ENCODE assay signal across 10 cellular contexts in the genomic region with DNA sequence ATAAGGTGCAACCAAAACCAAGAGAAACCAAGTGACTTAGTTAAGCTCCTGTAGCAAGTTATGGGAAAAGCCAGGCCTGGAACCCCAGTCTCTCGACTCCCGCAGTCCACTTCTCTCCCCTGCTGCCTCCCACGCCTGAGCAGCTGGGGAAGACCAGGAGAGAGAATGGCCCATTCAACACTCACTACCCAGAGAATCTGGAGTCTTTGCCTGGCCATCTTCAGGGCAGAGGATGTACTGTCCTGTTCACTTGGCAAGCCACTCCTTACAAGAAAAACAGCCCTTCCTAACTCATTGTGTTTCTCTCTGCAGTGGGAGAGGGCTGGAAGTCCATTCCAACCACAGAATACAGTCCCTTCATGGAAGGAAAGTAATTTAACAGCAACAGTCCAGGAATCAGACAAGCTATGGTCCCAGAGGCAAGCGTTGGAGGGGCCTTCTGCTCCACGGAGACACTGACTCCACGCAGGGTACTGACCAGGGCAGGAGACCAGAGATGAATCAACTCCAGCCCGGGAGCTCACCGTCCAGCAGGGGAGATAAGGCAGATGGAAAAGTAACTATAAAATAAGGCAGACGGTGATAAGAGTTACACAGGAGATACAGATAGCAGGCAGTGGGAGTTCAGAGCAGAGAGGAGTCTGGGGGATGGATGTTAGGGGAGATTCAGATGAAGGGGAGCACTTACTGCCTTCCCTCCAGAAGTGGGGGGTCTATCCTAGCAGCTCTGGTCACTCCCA. TPM values are rescaled to one million over a fixed set of nuclear protein-coding genes. Genes with fewer than 3 reads are reported as not detected.
A peak's percentile ranks its signal among the peaks of the same experiment; 100 is the strongest.
DNase-seq lines count a peak whose midpoint lies in the region; ATAC-seq, FAIRE-seq and TF ChIP-seq lines count a peak whose summit lies in the region.
"Had no signal": no experiment of that assay in that cellular context is flagged by ENCODE, and none has a peak within 500 bp of the region (broad histone marks: within the 10 kb centered on the region; RNA-seq: fewer than 3 reads in every experiment).

No MANE protein-coding gene starts in this region.

- peaks cover 46% of the 10 kb centered on the region for H3K4me1 Mint-ChIP-seq in activated naive CD4-positive, alpha-beta T cell treated with anti-CD3 and anti-CD28 coated beads, Interleukin-2, amount 10 ng/mL, durations not matched to agents 7 days and 5 days

- H3K4me3 ChIP-seq in mucosa of descending colon, result no peak overlapping the region
- H3K4me3 ChIP-seq in uterus, result peak overlapping the region in 1 of 2 donors; percentile 92
- H3K4me3 ChIP-seq in small intestine (ENCODE audit: low read depth in 1 of 2, low read length in 2 of 2), result peak overlapping the region in 1 of 2 donors; percentile 80

- no peak for TF ChIP-seq POLR2A in uterus (IDR thresholded peaks at IDR 0.05)

- no peaks in the 10 kb centered on the region for H3K4me1 ChIP-seq in mucosa of descending colon (ENCODE audit: low read depth)
- H3K4me1 ChIP-seq in uterus, result no peaks in the 10 kb centered on the region
- H3K4me1 ChIP-seq in small intestine (ENCODE audit: control insufficient read depth in 2 of 2, insufficient read depth in 1 of 2, low read depth in 1 of 2, low read length in 1 of 2), result peaks cover 2 to 4% of the 10 kb centered on the region in 2 donors

- H3K9me3 Mint-ChIP-seq in activated naive CD4-positive, alpha-beta T cell treated with anti-CD3 and anti-CD28 coated beads, Interleukin-2, amount 10 ng/mL, durations not matched to agents 7 days and 5 days, result no peaks in the 10 kb centered on the region

- H3K27ac Mint-ChIP-seq in activated naive CD4-positive, alpha-beta T cell treated with anti-CD3 and anti-CD28 coated beads, Interleukin-2, amount 10 ng/mL, durations not matched to agents 7 days and 5 days, result no peak overlapping the region

- H3K27me3 Mint-ChIP-seq in activated naive CD4-positive, alpha-beta T cell treated with anti-CD3 and anti-CD28 coated beads, Interleukin-2, amount 10 ng/mL, durations not matched to agents 7 days and 5 days, result peaks cover 15% of the 10 kb centered on the region

- H3K9me3 ChIP-seq in mucosa of descending colon (no peaks in the 10 kb centered on the region), uterus (no peaks in the 10 kb centered on the region), small intestine (ENCODE audit: control insufficient read depth, low read depth) (no peaks in the 10 kb centered on the region)

- no peak for DNase-seq in activated naive CD4-positive, alpha-beta T cell treated with anti-CD3 and anti-CD28 coated beads, Interleukin-2, amount 10 ng/mL, durations not matched to agents 7 days and 5 days
- no peak for DNase-seq in activated naive CD4-positive, alpha-beta T cell treated with Interleukin-2 at 50 U/mL for 16 hours
- DNase-seq in cerebellum (ENCODE audit: low spot score), result peak; percentile 17
- no peak for DNase-seq in mucosa of descending colon
- DNase-seq in uterus, result no peak
- no peak for DNase-seq in small intestine
- no peak for DNase-seq in activated CD4-positive, CD25-positive, alpha-beta regulatory T cell treated with anti-CD3 and anti-CD28 coated beads, Interleukin-2, amount 50 U/mL, for 72 hours
- DNase-seq: COR-L47, SIG-M5 had no signal

- H3K36me3 ChIP-seq in mucosa of descending colon (ENCODE audit: low read depth) (no peaks in the 10 kb centered on the region), uterus (no peaks in the 10 kb centered on the region), small intestine (ENCODE audit: control insufficient read depth in 2 of 2, insufficient read depth in 2 of 2, low read length in 2 of 2) (no peaks in the 10 kb centered on the region)

- intact Hi-C loops in mucosa of descending colon (cut with DNase I, micrococcal nuclease), result loop anchor here in 1 of 2 donors (5.0 to 10.0 kb wide), 2 partner anchors 102 to 164 kb away; a partner anchor contains a TSS
- intact Hi-C loops in uterus (cut with DNase I; ENCODE audit: low total_unique reads), result no loop called here

- H3K4me3 Mint-ChIP-seq in activated naive CD4-positive, alpha-beta T cell treated with anti-CD3 and anti-CD28 coated beads, Interleukin-2, amount 10 ng/mL, durations not matched to agents 7 days and 5 days, result peak overlapping the region; percentile 84

- peaks cover 35% of the 10 kb centered on the region for H3K36me3 Mint-ChIP-seq in activated naive CD4-positive, alpha-beta T cell treated with anti-CD3 and anti-CD28 coated beads, Interleukin-2, amount 10 ng/mL, durations not matched to agents 7 days and 5 days

- CTCF ChIA-PET in activated naive CD4-positive, alpha-beta T cell treated with anti-CD3 and anti-CD28 coated beads, Interleukin-2, amount 10 ng/mL, durations not matched to agents 7 days and 5 days (lab: Charles Lee), result interaction anchor here (1.0 to 2.5 kb wide), 5 partner anchors 12 to 106 kb away, joined by 3 to 15 read pairs (median 4); no protein-coding TSS in a partner anchor

- WGBS in small intestine, 3 donors, result 46 to 58% (median 49%) methylated on average over 9 of the region's 9 CpGs

- ATAC-seq in mucosa of descending colon (peak; percentile 4), HG03095 (IDR thresholded peaks at IDR 0.05; ENCODE audit: unreplicated experiment) (no peak)

- FAIRE-seq in small intestine (lab: Jason Lieb, UNC), result no peak

- H3K27me3 ChIP-seq in uterus (no peaks in the 10 kb centered on the region), small intestine (ENCODE audit: control insufficient read depth in 2 of 2, insufficient read depth in 2 of 2, low read length in 2 of 2) (no peaks in the 10 kb centered on the region)

- no peak for TF ChIP-seq CTCF in mucosa of descending colon (IDR thresholded peaks at IDR 0.05)
- peak in 1 of 4 experiments; percentile 7 for TF ChIP-seq CTCF in uterus (IDR thresholded peaks at IDR 0.05)

- H3K27ac ChIP-seq in uterus (peak overlapping the region; percentile 88 to 98), small intestine (ENCODE audit: low read depth in 1 of 2, low read length in 1 of 2) (peak overlapping the region in 1 of 2 donors; percentile 84)

RNA-seq across cellular contexts. Expression of a gene that starts 1.6 kb away (rescaled TPM):
- total RNA-seq in cerebellum (5.5 TPM), mucosa of descending colon (10 to 100 TPM; 16.7 to 22.7 (median 20.8) TPM), uterus (10 to 100 TPM in 1 of 4 donors, 1 to 10 TPM in 2, under 1 TPM in 1; 0.59 to 35.1 (median 4.2) TPM)
- polyA plus RNA-seq in small intestine, result 1 to 10 TPM; 2.2 to 8.0 (median 2.9) TPM
